In the genomic region with DNA sequence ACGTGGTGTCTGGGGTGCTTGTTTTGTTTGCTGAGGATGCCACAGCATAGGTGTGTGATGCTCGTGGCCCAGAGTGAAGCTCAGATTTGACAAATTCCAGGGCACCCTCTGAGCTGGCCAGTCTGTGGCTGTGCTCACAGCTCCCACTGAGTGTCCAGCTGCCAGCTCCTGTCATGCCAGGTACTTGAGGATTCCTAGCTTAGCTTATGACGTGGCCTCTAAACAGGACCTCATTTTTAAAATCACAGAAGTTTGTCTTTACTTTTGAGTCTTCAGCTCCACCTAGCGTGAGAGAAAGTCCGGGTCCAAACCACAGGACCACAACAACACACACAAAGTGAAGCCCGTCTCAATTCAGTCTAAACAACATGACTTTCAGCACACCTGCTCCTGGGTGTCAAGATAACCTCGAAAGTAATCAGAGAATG, we compare ENCODE assay signal across 10 cellular contexts.
DNase-seq lines count a peak whose midpoint lies in the region; ATAC-seq and TF ChIP-seq lines count a peak whose summit lies in the region.
"Had no signal": no experiment of that assay in that cellular context is flagged by ENCODE, and none has a peak within 500 bp of the region (broad histone marks: within the 10 kb centered on the region; RNA-seq: fewer than 3 reads in every experiment).

No MANE protein-coding gene starts in this region.

- no peak overlapping the region for H3K9ac ChIP-seq in IMR-90 (ENCODE audit: low read depth, low read length)

- BruUV-seq in IMR-90 (replicated peaks; lab: Mats Ljungman, UMichigan), result no TSS peak

- H2BK5ac ChIP-seq in IMR-90 (ENCODE audit: low read depth, low read length, poor library complexity, severe bottlenecking), result peak overlapping the region; percentile 42

- H3K27ac ChIP-seq in IMR-90 (ENCODE audit: insufficient read depth, low read length) (no peak overlapping the region), dorsolateral prefrontal cortex (no peak overlapping the region), upper lobe of left lung (no peak overlapping the region)

- H3K9me3 ChIP-seq in IMR-90 (ENCODE audit: control insufficient read depth, insufficient read depth, low read length), result no peaks in the 10 kb centered on the region
- H3K9me3 ChIP-seq in upper lobe of left lung, result no peaks in the 10 kb centered on the region

- peaks cover 17 to 41% of the 10 kb centered on the region in 2 donors for H3K4me1 Mint-ChIP-seq in stimulated activated naive B cell treated with anti-CD40 and anti-IgM and Interleukin-4, amounts not matched to agents 10 μg/mL and 1 μg/mL and 100 μg/mL, for 72 hours
- no peaks in the 10 kb centered on the region for H3K4me1 Mint-ChIP-seq in natural killer cell

- H3K4me2 ChIP-seq in IMR-90 (ENCODE audit: low read depth, low read length), result no peak overlapping the region

- peak overlapping the region; percentile 26; the same call in 1 of the 2 replicates for H2BK20ac ChIP-seq in IMR-90 (ENCODE audit: low read depth, low read length)

- H3K56ac ChIP-seq in IMR-90 (ENCODE audit: extremely low read depth, insufficient read depth, low read length), result peak overlapping the region; percentile 20; the same call in 1 of the 2 replicates

- in situ Hi-C loops in IMR-90 (cut with MboI; ENCODE audit: low sequenced_read_pairs), result no loop called here

- H3K79me1 ChIP-seq in IMR-90 (ENCODE audit: low read depth in 1 of 2, low read length in 2 of 2), result peaks cover 12 to 64% of the 10 kb centered on the region in 2 experiments; a peak in 3 of 4 replicates

- peak overlapping the region; percentile 5 for H3K4ac ChIP-seq in IMR-90 (ENCODE audit: low read depth, low read length)

- H3K36me3 Mint-ChIP-seq in stimulated activated naive B cell treated with anti-CD40 and anti-IgM and Interleukin-4, amounts not matched to agents 10 μg/mL and 1 μg/mL and 100 μg/mL, for 72 hours, result no peaks in the 10 kb centered on the region
- no peaks in the 10 kb centered on the region for H3K36me3 Mint-ChIP-seq in natural killer cell
- H3K36me3 Mint-ChIP-seq: CD14-positive monocyte had no signal

- peak overlapping the region; percentile 56; the same call in 1 of the 2 replicates for H4K91ac ChIP-seq in IMR-90 (ENCODE audit: insufficient read depth, low read depth, low read length)

- H3K4me3 ChIP-seq in IMR-90 (ENCODE audit: insufficient read depth, low read depth, low read length), result no peak overlapping the region
- H3K4me3 ChIP-seq in dorsolateral prefrontal cortex, result no peak overlapping the region
- H3K4me3 ChIP-seq in upper lobe of left lung, result no peak overlapping the region

- no peaks in the 10 kb centered on the region for H3K9me3 Mint-ChIP-seq in stimulated activated naive B cell treated with anti-CD40 and anti-IgM and Interleukin-4, amounts not matched to agents 10 μg/mL and 1 μg/mL and 100 μg/mL, for 72 hours
- H3K9me3 Mint-ChIP-seq in natural killer cell, result no peaks in the 10 kb centered on the region

- no peak overlapping the region for H4K5ac ChIP-seq in IMR-90 (ENCODE audit: low read depth, low read length)

- CTCF ChIA-PET in IMR-90 (lab: Yijun Ruan, JAX), result interaction anchor here (0.6 to 1.2 kb wide), 6 partner anchors 18 to 223 kb away, joined by 3 to 4 read pairs (median 3); no protein-coding TSS in a partner anchor

- no peak overlapping the region for H2AFZ ChIP-seq in IMR-90 (replicated peaks; ENCODE audit: low read length, poor library complexity)

- peaks cover 43 to 50% of the 10 kb centered on the region in 2 donors for H3K27me3 Mint-ChIP-seq in stimulated activated naive B cell treated with anti-CD40 and anti-IgM and Interleukin-4, amounts not matched to agents 10 μg/mL and 1 μg/mL and 100 μg/mL, for 72 hours
- peaks cover 8 to 14% of the 10 kb centered on the region in 2 donors for H3K27me3 Mint-ChIP-seq in natural killer cell (ENCODE audit: low read depth in 2 of 2)

- TF ChIP-seq POLR2A in IMR-90 (IDR thresholded peaks at IDR 0.05; ENCODE audit: low read depth, low read length), result no peak
- no peak for TF ChIP-seq POLR2A in upper lobe of left lung (IDR thresholded peaks at IDR 0.05)

- H2AK5ac ChIP-seq in IMR-90 (ENCODE audit: low read depth, low read length), result peak overlapping the region; percentile 83

- peaks cover 46% of the 10 kb centered on the region for H3K9me1 ChIP-seq in IMR-90 (ENCODE audit: insufficient read depth, low read length)

- ATAC-seq in IMR-90 (ENCODE audit: low read depth) (no peak), upper lobe of left lung (ENCODE audit: low FRiP score in 2 of 2) (peak; percentile 7 to 38), natural killer cell (no peak)
- ATAC-seq in stimulated activated naive B cell treated with anti-CD40 and anti-IgM and Interleukin-4, amounts not matched to agents 10 μg/mL and 1 μg/mL and 100 μg/mL, for 72 hours (replicated peaks), result no peak

- H3K23ac ChIP-seq in IMR-90 (ENCODE audit: low read depth, low read length), result peak overlapping the region; percentile 37; the same call in 1 of the 2 replicates

- WGBS in IMR-90 (ENCODE audit: extremely low coverage in 2 of 2, insufficient read length in 1 of 2), 2 experiments, result 78% methylated on average over 3 of the region's 7 CpGs; no CpG with 5 or more reads in 1 of the 2 experiments
- WGBS in upper lobe of left lung, 2 donors, result 68 to 76% methylated on average over 7 of the region's 7 CpGs

- no peaks in the 10 kb centered on the region for H3K27me3 ChIP-seq in IMR-90 (ENCODE audit: control insufficient read depth, insufficient read depth, low read length)
- H3K27me3 ChIP-seq in dorsolateral prefrontal cortex, result no peaks in the 10 kb centered on the region
- no peaks in the 10 kb centered on the region for H3K27me3 ChIP-seq in upper lobe of left lung

- TF ChIP-seq RAD21 in IMR-90 (IDR thresholded peaks at IDR 0.05; ENCODE audit: low read length), result no peak

- no peak overlapping the region for H3K18ac ChIP-seq in IMR-90 (ENCODE audit: low read depth, low read length)

- dilution Hi-C loops in IMR-90 (cut with HindIII; ENCODE audit: low sequenced_read_pairs, unreplicated experiment), result no loop called here

- H3K36me3 ChIP-seq in IMR-90 (ENCODE audit: control insufficient read depth, insufficient read depth, low read length), result peaks cover 74% of the 10 kb centered on the region
- H3K36me3 ChIP-seq in upper lobe of left lung, result peaks cover 0 to 83% (median 32%) of the 10 kb centered on the region in 4 donors

- DNase-seq in NOMO-1 treated with DMSO at 0.1 percent for 48 hours (lab: John Stamatoyannopoulos, UW; ENCODE audit: unreplicated experiment) (peak; percentile 9), NOMO-1 (lab: John Stamatoyannopoulos, UW; ENCODE audit: unreplicated experiment in 2 of 2) (no peak), IMR-90 (peak; percentile 20), dorsolateral prefrontal cortex (peak in 1 of 10 donors; percentile 36), upper lobe of left lung (no peak), COLO668 (lab: John Stamatoyannopoulos, UW; ENCODE audit: unreplicated experiment) (no peak), natural killer cell (no peak)
- no peak for DNase-seq in stimulated activated naive B cell treated with anti-CD40 and anti-IgM and Interleukin-4, amounts not matched to agents 10 μg/mL and 1 μg/mL and 100 μg/mL, for 72 hours
- DNase-seq: dermis blood vessel endothelial cell had no signal

- H4K8ac ChIP-seq in IMR-90 (ENCODE audit: low read depth in 2 of 2, low read length in 2 of 2), result peak overlapping the region in 1 of 2 experiments; percentile 50; a peak in 1 of 4 replicates

- H2BK120ac ChIP-seq in IMR-90 (ENCODE audit: low read depth, low read length), result 0 out of 2 replicates have a peak overlapping the region, but pooled peaks have one; percentile 12

- peak overlapping the region; percentile 43 for H2AK9ac ChIP-seq in IMR-90 (replicated peaks; ENCODE audit: low read depth, low read length, poor library complexity)

- H3K27ac Mint-ChIP-seq in stimulated activated naive B cell treated with anti-CD40 and anti-IgM and Interleukin-4, amounts not matched to agents 10 μg/mL and 1 μg/mL and 100 μg/mL, for 72 hours, result no peak overlapping the region
- H3K27ac Mint-ChIP-seq in natural killer cell, result no peak overlapping the region

- H2BK15ac ChIP-seq in IMR-90 (ENCODE audit: low read depth, low read length), result peak overlapping the region; percentile 15; the same call in 1 of the 3 replicates

- H3K14ac ChIP-seq in IMR-90 (replicated peaks; ENCODE audit: low read depth, low read length), result peak overlapping the region; percentile 41

- intact Hi-C loops in IMR-90 (cut with micrococcal nuclease) (no loop called here), dorsolateral prefrontal cortex (cut with DNase I) (no loop called here), natural killer cell (cut with micrococcal nuclease) (no loop called here)

- TF ChIP-seq EP300 in upper lobe of left lung (IDR thresholded peaks at IDR 0.05), result no peak

- H4K20me1 ChIP-seq in IMR-90 (ENCODE audit: insufficient read depth, low read length), result peaks cover 6% of the 10 kb centered on the region; the same call in 1 of the 2 replicates

- POLR2A ChIA-PET in IMR-90 (lab: Charles Lee; ENCODE audit: unreplicated experiment), result no interaction called here

- TF ChIP-seq CTCF in IMR-90 (conservative IDR thresholded peaks at IDR 0.05; ENCODE audit: low read depth, low read length) (0 out of 2 replicates have a peak, but pooled peaks have one; percentile 4), dorsolateral prefrontal cortex (IDR thresholded peaks at IDR 0.05 in 54 of 56, conservative IDR thresholded peaks at IDR 0.05 in 2 of 56; ENCODE audit: low read depth in 1 of 56, partially characterized antibody in 56 of 56) (peak in 42 of 56 donors; percentile 9 to 54 (median 34)), upper lobe of left lung (IDR thresholded peaks at IDR 0.05) (no peak), natural killer cell (IDR thresholded peaks at IDR 0.05) (no peak)

- H3K4me3 Mint-ChIP-seq in stimulated activated naive B cell treated with anti-CD40 and anti-IgM and Interleukin-4, amounts not matched to agents 10 μg/mL and 1 μg/mL and 100 μg/mL, for 72 hours, result no peak overlapping the region
- H3K4me3 Mint-ChIP-seq in natural killer cell, result no peak overlapping the region

- H3K4me1 ChIP-seq in IMR-90 (ENCODE audit: control insufficient read depth, insufficient read depth, low read length) (peaks cover 29% of the 10 kb centered on the region), upper lobe of left lung (no peaks in the 10 kb centered on the region)

TF ChIP-seq in IMR-90, 13 proteins besides CTCF, POLR2A, EP300 and RAD21:
- TF ChIP-seq CEBPB (IDR thresholded peaks at IDR 0.05; ENCODE audit: low read depth, low read length) (no peak), SMC3 (IDR thresholded peaks at IDR 0.05; ENCODE audit: low read depth, low read length) (no peak), RFX5 (IDR thresholded peaks at IDR 0.05; ENCODE audit: low read depth, low read length) (no peak), BHLHE40 (IDR thresholded peaks at IDR 0.05; ENCODE audit: low read depth, low read length) (no peak)
- TF ChIP-seq, protein P1, sequence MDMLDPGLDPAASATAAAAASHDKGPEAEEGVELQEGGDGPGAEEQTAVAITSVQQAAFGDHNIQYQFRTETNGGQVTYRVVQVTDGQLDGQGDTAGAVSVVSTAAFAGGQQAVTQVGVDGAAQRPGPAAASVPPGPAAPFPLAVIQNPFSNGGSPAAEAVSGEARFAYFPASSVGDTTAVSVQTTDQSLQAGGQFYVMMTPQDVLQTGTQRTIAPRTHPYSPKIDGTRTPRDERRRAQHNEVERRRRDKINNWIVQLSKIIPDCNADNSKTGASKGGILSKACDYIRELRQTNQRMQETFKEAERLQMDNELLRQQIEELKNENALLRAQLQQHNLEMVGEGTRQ (IDR thresholded peaks at IDR 0.05; ENCODE audit: low read depth, low read length), result no peak
TF ChIP-seq in IMR-90: peak in this region for 0.

Comparison
In these comparisons a context has a peak if more than half of its experiments do, and no peak if none do; other contexts are left out.
1. DNase-seq: peak in NOMO-1 treated with DMSO at 0.1 percent for 48 hours (single experiment) and IMR-90 (single experiment); none in NOMO-1 (0 of 2), upper lobe of left lung (0 of 2), stimulated activated naive B cell treated with anti-CD40 and anti-IgM and Interleukin-4, amounts not matched to agents 10 μg/mL and 1 μg/mL and 100 μg/mL, for 72 hours (single experiment), COLO668 (single experiment) and natural killer cell (single experiment).
2. ATAC-seq: peak in upper lobe of left lung (2 of 2); none in IMR-90 (single experiment), stimulated activated naive B cell treated with anti-CD40 and anti-IgM and Interleukin-4, amounts not matched to agents 10 μg/mL and 1 μg/mL and 100 μg/mL, for 72 hours (0 of 2) and natural killer cell (0 of 3).
3. CTCF ChIP-seq: peak in IMR-90 (single experiment) and dorsolateral prefrontal cortex (42 of 56); none in upper lobe of left lung (0 of 6) and natural killer cell (single experiment).